ENCODE assay signal across 16 cellular contexts in the genomic region with DNA sequence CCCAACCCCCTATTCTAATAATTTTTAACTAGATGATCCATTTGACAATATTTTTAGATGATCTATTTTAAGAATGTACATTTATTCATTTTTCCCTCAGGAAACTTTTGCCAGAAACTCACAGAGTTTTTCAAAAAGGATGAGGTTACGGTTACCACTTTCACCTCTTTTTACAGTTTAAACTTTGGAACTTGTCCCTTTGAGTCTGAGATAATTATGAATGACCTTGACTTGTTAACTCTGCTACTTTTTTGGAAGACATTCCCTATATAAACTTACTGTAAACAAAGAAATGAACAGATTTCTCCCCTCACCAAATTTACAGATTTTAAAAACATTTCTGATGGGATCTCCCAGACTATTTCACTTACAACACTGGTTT. TPM values are rescaled to one million over a fixed set of nuclear protein-coding genes. Genes with fewer than 3 reads are reported as not detected.
A peak's percentile ranks its signal among the peaks of the same experiment; 100 is the strongest.
DNase-seq lines count a peak whose midpoint lies in the region; ATAC-seq and TF ChIP-seq lines count a peak whose summit lies in the region.
"Had no signal": no experiment of that assay in that cellular context is flagged by ENCODE, and none has a peak within 500 bp of the region (broad histone marks: within the 10 kb centered on the region; RNA-seq: fewer than 3 reads in every experiment).

No MANE protein-coding gene starts in this region.

- TF ChIP-seq CTCF in RWPE1 (conservative IDR thresholded peaks at IDR 0.05; ENCODE audit: low read depth) (no peak), osteocyte (IDR thresholded peaks at IDR 0.05) (no peak)

- peaks cover 12% of the 10 kb centered on the region for H3K79me2 ChIP-seq in ACC112 (ENCODE audit: control insufficient read depth, insufficient read depth, low read length, unreplicated experiment)

- peaks cover 5% of the 10 kb centered on the region for H3K36me3 ChIP-seq in ACC112 (ENCODE audit: insufficient read depth, low read length)
- H3K36me3 ChIP-seq: colonic mucosa had no signal

- intact Hi-C loops in dendritic cell treated with granulocyte-macrophage colony-stimulating factor and Interleukin-4, amounts not matched to agents 40 ng/mL and 50 ng/mL, for 4 days (cut with micrococcal nuclease): no loop called here

- peaks cover 64% of the 10 kb centered on the region for H3K4me1 ChIP-seq in ACC112 (ENCODE audit: control insufficient read depth, insufficient read depth, low read length, unreplicated experiment)
- H3K4me1 ChIP-seq: colonic mucosa had no signal

- ATAC-seq in HG03045 (IDR thresholded peaks at IDR 0.05; ENCODE audit: unreplicated experiment): no peak
- ATAC-seq: left colon had no signal

- peak overlapping the region; percentile 60 for H2AFZ ChIP-seq in ACC112 (ENCODE audit: low read length, unreplicated experiment)

- peak overlapping the region; percentile 65 for H3K4me3 ChIP-seq in ACC112 (ENCODE audit: low read depth, low read length)
- H3K4me3 ChIP-seq: colonic mucosa, tibial nerve had no signal

- H3K36me3 Mint-ChIP-seq in dendritic cell treated with granulocyte-macrophage colony-stimulating factor and Interleukin-4, amounts not matched to agents 40 ng/mL and 50 ng/mL, for 4 days (ENCODE audit: low read depth): peaks cover 17% of the 10 kb centered on the region
- peaks cover 15% of the 10 kb centered on the region for H3K36me3 Mint-ChIP-seq in osteocyte (ENCODE audit: unreplicated experiment)

- peaks cover 46% of the 10 kb centered on the region for H3K4me1 Mint-ChIP-seq in dendritic cell treated with granulocyte-macrophage colony-stimulating factor and Interleukin-4, amounts not matched to agents 40 ng/mL and 50 ng/mL, for 4 days (ENCODE audit: low read depth)
- H3K4me1 Mint-ChIP-seq in osteocyte (ENCODE audit: unreplicated experiment): peaks cover 52% of the 10 kb centered on the region

- no peaks in the 10 kb centered on the region for H3K27me3 Mint-ChIP-seq in dendritic cell treated with granulocyte-macrophage colony-stimulating factor and Interleukin-4, amounts not matched to agents 40 ng/mL and 50 ng/mL, for 4 days
- H3K27me3 Mint-ChIP-seq in osteocyte (ENCODE audit: unreplicated experiment): no peaks in the 10 kb centered on the region

- CTCF ChIA-PET in RWPE1 (lab: Yijun Ruan, JAX): interaction anchor here (0.7 kb wide), 1 partner anchor 77 kb away, joined by 4 read pairs; no protein-coding TSS in a partner anchor

- H3K27ac Mint-ChIP-seq in dendritic cell treated with granulocyte-macrophage colony-stimulating factor and Interleukin-4, amounts not matched to agents 40 ng/mL and 50 ng/mL, for 4 days: peak overlapping the region; percentile 61
- H3K27ac Mint-ChIP-seq in osteocyte (ENCODE audit: unreplicated experiment): peak overlapping the region; percentile 91
- H3K27ac Mint-ChIP-seq: T-helper 1 cell treated with Interleukin-12 subunit alpha and Interleukin-12 subunit beta and Interleukin-4 antibody, amounts not matched to agents 30 μg/mL and 1 μg/mL, for 36 hours had no signal

- no peak overlapping the region for H3K4me3 Mint-ChIP-seq in dendritic cell treated with granulocyte-macrophage colony-stimulating factor and Interleukin-4, amounts not matched to agents 40 ng/mL and 50 ng/mL, for 4 days
- no peak overlapping the region for H3K4me3 Mint-ChIP-seq in osteocyte (ENCODE audit: unreplicated experiment)
- H3K4me3 Mint-ChIP-seq: T-helper 1 cell treated with Interleukin-12 subunit alpha and Interleukin-12 subunit beta and Interleukin-4 antibody, amounts not matched to agents 30 μg/mL and 1 μg/mL, for 36 hours had no signal

- no peak for DNase-seq in RWPE1 (ENCODE audit: low spot score)
- DNase-seq in osteocyte (ENCODE audit: extremely low spot score, unreplicated experiment): no peak
- DNase-seq in NCI-H82 treated with DMSO at 0.1 percent for 48 hours (lab: John Stamatoyannopoulos, UW; ENCODE audit: unreplicated experiment): no peak
- DNase-seq in NCI-H146 treated with DMSO at 0.1 percent for 48 hours (lab: John Stamatoyannopoulos, UW; ENCODE audit: unreplicated experiment): no peak
- DNase-seq in stimulated activated naive CD4-positive, alpha-beta T cell (lab: John Stamatoyannopoulos, UW): no peak
- DNase-seq: colonic mucosa, DMS 273 treated with DMSO at 0.1 percent for 48 hours, hypothalamus, left colon, NCI-H2081 treated with DMSO at 0.1 percent for 48 hours, NCI-H526 treated with DMSO at 0.1 percent for 48 hours had no signal

- H3K27ac ChIP-seq in ACC112 (ENCODE audit: low read depth, low read length) (peak overlapping the region; percentile 98), RWPE1 (peak overlapping the region; percentile 51)
- H3K27ac ChIP-seq: colonic mucosa had no signal

- POLR2A ChIA-PET in RWPE1 (lab: Yijun Ruan, JAX; ENCODE audit: low non-redundant PET): no interaction called here

- no peaks in the 10 kb centered on the region for H3K9me3 Mint-ChIP-seq in dendritic cell treated with granulocyte-macrophage colony-stimulating factor and Interleukin-4, amounts not matched to agents 40 ng/mL and 50 ng/mL, for 4 days
- H3K9me3 Mint-ChIP-seq in osteocyte (ENCODE audit: unreplicated experiment): no peaks in the 10 kb centered on the region

- H3K27me3 ChIP-seq in ACC112 (ENCODE audit: insufficient read depth, low read length): no peaks in the 10 kb centered on the region
- H3K27me3 ChIP-seq: colonic mucosa, tibial nerve had no signal

RNA-seq across cellular contexts. Expression of a gene that starts 18.4 kb away (rescaled TPM):
- 9.1 and 11.0 TPM in 2 replicates for total RNA-seq in osteocyte

RNA-seq across cellular contexts. Expression of a gene that starts 19.8 kb away (rescaled TPM):
- 17.6 and 24.5 TPM in 2 replicates for total RNA-seq in osteocyte
